ENCODE assay signal across 20 cellular contexts in genomic region chr17:61580502-61580901, GRCh38. TPM values are rescaled to one million over a fixed set of nuclear protein-coding genes. Genes with fewer than 3 reads are reported as not detected.
DNase-seq lines count a peak whose midpoint lies in the region; ATAC-seq, FAIRE-seq and TF ChIP-seq lines count a peak whose summit lies in the region.
"Had no signal": no experiment of that assay in that cellular context is flagged by ENCODE, and none has a peak within 500 bp of the region (broad histone marks: within the 10 kb centered on the region; RNA-seq: fewer than 3 reads in every experiment).

No MANE protein-coding gene starts in this region.

- H3K9me3 ChIP-seq in A549 (no peaks in the 10 kb centered on the region), HCT116 (ENCODE audit: control insufficient read depth in 1 of 2, insufficient read depth in 1 of 2, low read depth in 1 of 2, low read length in 2 of 2) (no peaks in the 10 kb centered on the region), PC-3 (ENCODE audit: low read length) (no peaks in the 10 kb centered on the region), osteoblast (ENCODE audit: low read depth, low read length) (no peaks in the 10 kb centered on the region)
- H3K9me3 ChIP-seq: BE2C, HAP-1 had no signal

- no peak overlapping the region for H3K27ac ChIP-seq in A549
- no peak overlapping the region for H3K27ac ChIP-seq in HCT116 (ENCODE audit: low read depth, low read length)
- peak overlapping the region; percentile 10 for H3K27ac ChIP-seq in PC-3 (ENCODE audit: low read length)
- H3K27ac ChIP-seq in osteoblast (ENCODE audit: low read depth, low read length) = no peak overlapping the region

- H3K36me3 ChIP-seq in HCT116 (ENCODE audit: control insufficient read depth in 1 of 2, insufficient read depth in 2 of 2, low read length in 2 of 2) (no peaks in the 10 kb centered on the region), PC-3 (ENCODE audit: low read depth, low read length) (no peaks in the 10 kb centered on the region), osteoblast (ENCODE audit: insufficient read depth, low read length) (no peaks in the 10 kb centered on the region)
- H3K36me3 ChIP-seq: BE2C, HAP-1 had no signal

- no peak for DNase-seq in A549 (ENCODE audit: low read depth in 1 of 2, low spot score in 1 of 2)
- no peak for DNase-seq in HCT116 (ENCODE audit: low read depth, low spot score)
- DNase-seq in PC-3 = no peak
- DNase-seq in osteoblast (ENCODE audit: insufficient read length, low spot score, missing footprints) = no peak
- no peak for DNase-seq in GM19239 (ENCODE audit: insufficient read length, low spot score)
- DNase-seq in activated naive CD4-positive, alpha-beta T cell (lab: John Stamatoyannopoulos, UW) = no peak
- no peak for DNase-seq in stimulated activated CD4-positive, alpha-beta T cell treated with anti-CD3 and anti-CD28 coated beads, Interleukin-4, amount 100 ng/mL, for 4 hours
- DNase-seq: ACHN; C1 segment of cervical spinal cord; CD4-positive, CD25-positive, alpha-beta regulatory T cell; CD8-positive, alpha-beta memory T cell; COR-L47; DMS 273 treated with DMSO at 0.1 percent for 48 hours; DMS53; DND-41 had no signal

- H4K20me1 ChIP-seq in HCT116 (ENCODE audit: insufficient read depth) (no peaks in the 10 kb centered on the region), PC-3 (ENCODE audit: low read length) (no peaks in the 10 kb centered on the region), osteoblast (ENCODE audit: insufficient read depth, low read length) (no peaks in the 10 kb centered on the region)

- RAD21 ChIA-PET in HCT116 (lab: Charles Lee; ENCODE audit: low non-redundant PET in 1 of 2, low total read pairs in 2 of 2, uncharacterized antibody in 2 of 2, unreplicated experiment in 2 of 2) = no interaction called here

- ATAC-seq in A549 (no peak), HCT116 (no peak), PC-3 (peak; percentile 2)
- ATAC-seq: GM12878 had no signal

- H3K9me2 ChIP-seq in HCT116 (ENCODE audit: insufficient read depth) (no peaks in the 10 kb centered on the region), PC-3 (replicated peaks; ENCODE audit: low read length) (no peaks in the 10 kb centered on the region)

- 31% methylated on average over 2 of the region's 2 CpGs for WGBS in A549 (ENCODE audit: missing lambda C conversion rate)

- peaks cover 32% of the 10 kb centered on the region for H3K4me1 ChIP-seq in A549
- peaks cover 16 to 36% of the 10 kb centered on the region in 2 experiments for H3K4me1 ChIP-seq in HCT116 (ENCODE audit: control insufficient read depth in 1 of 2, insufficient read depth in 2 of 2, low read length in 2 of 2)
- peaks cover 40% of the 10 kb centered on the region for H3K4me1 ChIP-seq in PC-3 (ENCODE audit: insufficient read depth, low read length)
- H3K4me1 ChIP-seq in osteoblast (ENCODE audit: insufficient read depth, low read length) = peaks cover 8% of the 10 kb centered on the region

- POLR2A ChIA-PET in A549 (lab: Yijun Ruan, JAX) (no interaction called here), HCT116 (lab: Charles Lee) (no interaction called here), PC-3 (lab: Charles Lee; ENCODE audit: unreplicated experiment) (interaction anchor here (0.5 to 0.6 kb wide), 4 partner anchors 12 to 685 kb away, joined by 3 to 15 read pairs (median 10); no protein-coding TSS in a partner anchor)

- H3K4me2 ChIP-seq in A549 (peak overlapping the region; percentile 44; the same call in 1 of the 3 replicates), HCT116 (ENCODE audit: low read length) (no peak overlapping the region), PC-3 (ENCODE audit: low read length) (peak overlapping the region; percentile 63), osteoblast (ENCODE audit: insufficient read depth, low read length) (peak overlapping the region; percentile 5)

- H3K4me3 ChIP-seq in A549 = no peak overlapping the region
- H3K4me3 ChIP-seq in HCT116 (replicated peaks in 1 of 2; ENCODE audit: low read depth in 1 of 2, low read length in 2 of 2) = no peak overlapping the region
- no peak overlapping the region for H3K4me3 ChIP-seq in PC-3 (ENCODE audit: low read length)
- H3K4me3 ChIP-seq in osteoblast (ENCODE audit: insufficient read depth, low read length) = no peak overlapping the region
- H3K4me3 ChIP-seq: GM12878, HAP-1 had no signal

- BruUV-seq in HCT116 (replicated peaks; lab: Mats Ljungman, UMichigan) = no TSS peak
- no TSS peak for BruUV-seq in PC-3 (replicated peaks; lab: Mats Ljungman, UMichigan)

- H3K27me3 ChIP-seq in HCT116 (ENCODE audit: insufficient read depth, low read length) (no peaks in the 10 kb centered on the region), PC-3 (ENCODE audit: low read length) (no peaks in the 10 kb centered on the region), osteoblast (ENCODE audit: insufficient read depth, low read length) (peaks cover 6% of the 10 kb centered on the region)
- H3K27me3 ChIP-seq: BE2C had no signal

- H3K9ac ChIP-seq in HCT116 (ENCODE audit: low read length) (no peak overlapping the region), PC-3 (ENCODE audit: low read length) (no peak overlapping the region)

- H3F3A ChIP-seq in PC-3 (ENCODE audit: low read length, unreplicated experiment) = no peaks in the 10 kb centered on the region

- no peak for TF ChIP-seq EP300 in A549 (IDR thresholded peaks at IDR 0.05)

- H3K79me2 ChIP-seq in HCT116 (ENCODE audit: insufficient read depth, low read length) (no peaks in the 10 kb centered on the region), PC-3 (ENCODE audit: low read length) (no peaks in the 10 kb centered on the region), osteoblast (ENCODE audit: insufficient read depth, low read length) (no peaks in the 10 kb centered on the region)

- intact Hi-C loops in HCT116 (cut with micrococcal nuclease) (no loop called here), PC-3 (cut with micrococcal nuclease) (no loop called here)

- TF ChIP-seq RAD21 in A549 (conservative IDR thresholded peaks at IDR 0.05 in 1 of 2, IDR thresholded peaks at IDR 0.05 in 1 of 2) (no peak), HCT116 (IDR thresholded peaks at IDR 0.05; ENCODE audit: low read depth) (no peak)

- H2AFZ ChIP-seq in HCT116 (ENCODE audit: low read depth, low read length, poor library complexity, severe bottlenecking) (peak overlapping the region; percentile 6), PC-3 (ENCODE audit: low read length) (0 out of 2 replicates have a peak overlapping the region, but pooled peaks have one; percentile 8), osteoblast (ENCODE audit: low read length) (no peak overlapping the region)

- no peak for TF ChIP-seq CTCF in A549 (IDR thresholded peaks at IDR 0.05)
- no peak for TF ChIP-seq CTCF in HCT116 (IDR thresholded peaks at IDR 0.05 in 2 of 3, conservative IDR thresholded peaks at IDR 0.05 in 1 of 3; ENCODE audit: borderline replicate concordance in 1 of 3, insufficient read depth in 1 of 3, low read depth in 2 of 3, low read length in 2 of 3)
- TF ChIP-seq CTCF in PC-3 (conservative IDR thresholded peaks at IDR 0.05; ENCODE audit: low read depth, low read length) = no peak
- TF ChIP-seq CTCF in osteoblast (IDR thresholded peaks at IDR 0.05; ENCODE audit: extremely low read depth, low read depth, low read length) = no peak

- CTCF ChIA-PET in A549 (lab: Yijun Ruan, JAX) (interaction anchor here (0.8 to 11.5 kb wide), 5 partner anchors 10 to 256 kb away, joined by 3 to 138 read pairs (median 4); no protein-coding TSS in a partner anchor), HCT116 (lab: Charles Lee) (interaction anchor here (1.5 kb wide), 1 partner anchor 168 kb away, joined by 4 read pairs; no protein-coding TSS in a partner anchor), PC-3 (lab: Charles Lee) (interaction anchor here (0.5 to 1.0 kb wide), 6 partner anchors 12 to 256 kb away, joined by 3 to 16 read pairs (median 5); no protein-coding TSS in a partner anchor)

- no peak for TF ChIP-seq POLR2A in A549 (IDR thresholded peaks at IDR 0.05; ENCODE audit: low read length)
- no peak for TF ChIP-seq POLR2A in HCT116 (IDR thresholded peaks at IDR 0.05; ENCODE audit: borderline replicate concordance, extremely low read depth, insufficient read depth, insufficient read length)

- FAIRE-seq in A549 (lab: Jason Lieb, UNC) = no peak
- no peak for FAIRE-seq in GM19239 (lab: Jason Lieb, UNC)
- FAIRE-seq: GM12878, H1 had no signal

TF ChIP-seq in A549, 52 proteins besides CTCF, POLR2A, EP300 and RAD21:
- no peak for TF ChIP-seq TFCP2L1 (CRISPR knock-in tag; IDR thresholded peaks at IDR 0.05)
- TF ChIP-seq JUNB (IDR thresholded peaks at IDR 0.05) = no peak
- no peak for TF ChIP-seq ESRRA (IDR thresholded peaks at IDR 0.05; ENCODE audit: borderline replicate concordance, low read length)

TF ChIP-seq in HCT116, 20 proteins besides CTCF, POLR2A, EP300 and RAD21:
- no peak for TF ChIP-seq SRF (IDR thresholded peaks at IDR 0.05; ENCODE audit: low read depth)

RNA-seq across cellular contexts. Expression of gene NACA2, which starts 10.5 kb away (rescaled TPM):
- polyA plus RNA-seq in A549 (2011; rRNA removed) (0.34 and 0.86 TPM in 2 replicates), A549 (2017; fragmentation: RNase III; extraction: RNeasy Plus Mini Kit Qiagen cat#74134 plus additional on column Dnase treatment) (0.39 to 0.70 TPM (median 0.40 TPM) in 3 replicates)
- polyA plus RNA-seq in A549 (2012; cell fraction: cytosol; rRNA removed) = not detected in 2 replicates
- not detected in 2 replicates for polyA plus RNA-seq in A549 (2012; cell fraction: nucleus; rRNA removed)
- not detected in 2 replicates for polyA minus RNA-seq in A549 (2011; rRNA and poly(A)+ RNA removed)
- total RNA-seq in HCT116 (2021; ENCODE audit: unreplicated experiment) (not detected), PC-3 (2014; rRNA removed) (not detected in 2 replicates), osteoblast (under 0.01 TPM in 1 of 2 replicates, not detected in the other)
- polyA plus RNA-seq in HCT116 (2012) = 0.23 TPM in 1 of 2 replicates, not detected in the other
- total RNA-seq: A172; CD4-positive, CD25-positive, alpha-beta regulatory T cell; CD8-positive, alpha-beta memory T cell; GM12878; H1 had no signal
- polyA plus RNA-seq: CD4-positive, CD25-positive, alpha-beta regulatory T cell; CD8-positive, alpha-beta memory T cell; H1 had no signal
